36 cellular contexts compared by ENCODE assay signal in the genomic region with DNA sequence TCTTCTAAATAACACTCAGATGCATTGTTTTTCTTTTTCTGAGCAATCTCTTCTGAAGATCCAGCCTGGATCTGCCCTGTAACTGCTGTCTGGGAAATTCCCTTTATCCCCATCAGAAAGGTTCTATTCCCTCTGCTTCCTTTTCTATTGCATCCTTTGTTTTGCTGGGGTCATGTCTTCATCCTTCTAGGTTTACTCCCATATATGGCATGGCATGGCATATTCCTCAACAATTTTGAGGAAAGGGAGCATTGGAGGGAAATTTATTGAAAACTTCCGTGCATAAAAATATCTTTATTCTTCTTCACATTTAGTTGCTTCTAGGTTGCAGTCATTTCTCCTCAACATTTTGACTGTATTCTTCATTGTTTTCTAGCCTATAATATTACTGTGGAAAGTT. TPM values are rescaled to one million over a fixed set of nuclear protein-coding genes. Genes with fewer than 3 reads are reported as not detected.
"Had no signal": no experiment of that assay in that cellular context is flagged by ENCODE, and none has a peak within 500 bp of the region (broad histone marks: within the 10 kb centered on the region; RNA-seq: fewer than 3 reads in every experiment).

No MANE protein-coding gene starts in this region.

- DNase-seq: activated CD4-positive, alpha-beta memory T cell treated with anti-CD3 and anti-CD28 coated beads for 36 hours; activated CD4-positive, alpha-beta T cell treated with anti-CD3 and anti-CD28 coated beads for 36 hours; activated CD4-positive, alpha-beta T cell treated with anti-CD3 and anti-CD28 coated beads, Interleukin-2, amount 10 ng/mL, durations not matched to agents 24 days and 14 days; activated CD4-positive, CD25-positive, alpha-beta regulatory T cell; activated CD4-positive, CD25-positive, alpha-beta regulatory T cell treated with anti-CD3 and anti-CD28 coated beads, Interleukin-2, amount 50 U/mL, for 72 hours; activated CD8-positive, alpha-beta memory T cell treated with anti-CD3 and anti-CD28 coated beads, Interleukin-2, amount 10 ng/mL, durations not matched to agents 7 days and 5 days; activated CD8-positive, alpha-beta memory T cell treated with anti-CD3 and anti-CD28 coated beads, Interleukin-2, amount 50 U/mL, for 4 hours; activated CD8-positive, alpha-beta T cell treated with anti-CD3 and anti-CD28 coated beads, Interleukin-2, amount 10 ng/mL, durations not matched to agents 7 days and 5 days; activated effector memory CD4-positive, alpha-beta T cell treated with anti-CD3 and anti-CD28 coated beads, Interleukin-2, amount 50 U/mL, for 16 hours; activated naive CD4-positive, alpha-beta T cell treated with anti-CD3 and anti-CD28 coated beads for 36 hours; activated naive CD8-positive, alpha-beta T cell treated with anti-CD3 and anti-CD28 coated beads for 36 hours; activated naive CD8-positive, alpha-beta T cell treated with anti-CD3 and anti-CD28 coated beads, Interleukin-2, amount 50 U/mL, for 24 hours; activated T-cell treated with anti-CD3 and anti-CD28 coated beads, Interleukin-2, amount 50 U/mL, for 1 hour; activated T-cell treated with anti-CD3 and anti-CD28 coated beads, Interleukin-2, amount 50 U/mL, for 48 hours; adrenal gland; amygdala; aorta; body of pancreas; caudate nucleus; cortex of kidney; effector CD8-positive, alpha-beta T cell; erythroblast; foreskin keratinocyte; gastrocnemius medialis; glutamatergic neuron; heart left ventricle; T-helper 17 cell; T1000 had no signal

- H3K27me3 ChIP-seq: adrenal gland, body of pancreas, esophagus muscularis mucosa, foreskin keratinocyte, gastrocnemius medialis, heart left ventricle had no signal

- H3K4me3 ChIP-seq: adrenal gland, body of pancreas, esophagus muscularis mucosa, gastrocnemius medialis, heart left ventricle had no signal

- H3K36me3 ChIP-seq: adrenal gland, esophagus muscularis mucosa, gastrocnemius medialis, heart left ventricle had no signal

- ATAC-seq: activated CD4-positive, alpha-beta T cell treated with anti-CD3 and anti-CD28 coated beads for 36 hours; activated CD8-positive, alpha-beta memory T cell treated with anti-CD3 and anti-CD28 coated beads, Interleukin-2, amount 10 ng/mL, durations not matched to agents 7 days and 5 days; activated CD8-positive, alpha-beta T cell treated with anti-CD3 and anti-CD28 coated beads, Interleukin-2, amount 10 ng/mL, durations not matched to agents 7 days and 5 days; activated naive CD8-positive, alpha-beta T cell treated with anti-CD3 and anti-CD28 coated beads, Interleukin-2, amount 50 U/mL, for 24 hours; body of pancreas; foreskin keratinocyte; gastrocnemius medialis; heart left ventricle; T-helper 17 cell had no signal

- FAIRE-seq: colon, endometrium had no signal

- H3K27ac ChIP-seq: adrenal gland, body of pancreas, esophagus muscularis mucosa, foreskin keratinocyte, gastrocnemius medialis, heart left ventricle had no signal

- H3K9me3 ChIP-seq: adrenal gland, body of pancreas, esophagus muscularis mucosa, gastrocnemius medialis, heart left ventricle had no signal

RNA-seq across cellular contexts. Expression of gene ADGRF1, which starts 47.2 kb away (rescaled TPM):
- total RNA-seq: activated CD4-positive, alpha-beta memory T cell treated with anti-CD3 and anti-CD28 coated beads for 36 hours; activated CD4-positive, alpha-beta T cell treated with anti-CD3 and anti-CD28 coated beads for 36 hours; activated CD4-positive, alpha-beta T cell treated with anti-CD3 and anti-CD28 coated beads, Interleukin-2, amount 10 ng/mL, durations not matched to agents 24 days and 14 days; activated CD8-positive, alpha-beta memory T cell treated with anti-CD3 and anti-CD28 coated beads for 36 hours; activated CD8-positive, alpha-beta memory T cell treated with anti-CD3 and anti-CD28 coated beads, Interleukin-2, amount 10 ng/mL, durations not matched to agents 7 days and 5 days; activated CD8-positive, alpha-beta T cell treated with anti-CD3 and anti-CD28 coated beads, Interleukin-2, amount 10 ng/mL, durations not matched to agents 7 days and 5 days; activated naive CD4-positive, alpha-beta T cell treated with anti-CD3 and anti-CD28 coated beads for 36 hours; activated naive CD8-positive, alpha-beta T cell treated with anti-CD3 and anti-CD28 coated beads for 36 hours; activated T-helper 1 cell treated with anti-CD3 and anti-CD28 coated beads, Interleukin-12 subunit alpha, Interleukin-12 subunit beta, Interleukin-2, Interleukin-4 antibody, amounts not matched to agents 30 ng/mL and 10 ng/mL and 1 ng/mL, durations not matched to agents 14 hours and 24 hours and 36 hours; activated T-helper 2 cell treated with anti-CD3 and anti-CD28 coated beads, Interferon-gamma antibody, Interleukin-2, Interleukin-4, amounts not matched to agents 10 μg/mL and 5 μg/mL and 100 μg/mL, durations not matched to agents 14 hours and 24 hours and 36 hours; aorta; chondrocyte; dermis microvascular lymphatic vessel endothelial cell; gastrocnemius medialis; T-helper 17 cell had no signal
- polyA plus RNA-seq: aorta, heart left ventricle had no signal
